8 cellular contexts compared by ENCODE assay signal in the genomic region with DNA sequence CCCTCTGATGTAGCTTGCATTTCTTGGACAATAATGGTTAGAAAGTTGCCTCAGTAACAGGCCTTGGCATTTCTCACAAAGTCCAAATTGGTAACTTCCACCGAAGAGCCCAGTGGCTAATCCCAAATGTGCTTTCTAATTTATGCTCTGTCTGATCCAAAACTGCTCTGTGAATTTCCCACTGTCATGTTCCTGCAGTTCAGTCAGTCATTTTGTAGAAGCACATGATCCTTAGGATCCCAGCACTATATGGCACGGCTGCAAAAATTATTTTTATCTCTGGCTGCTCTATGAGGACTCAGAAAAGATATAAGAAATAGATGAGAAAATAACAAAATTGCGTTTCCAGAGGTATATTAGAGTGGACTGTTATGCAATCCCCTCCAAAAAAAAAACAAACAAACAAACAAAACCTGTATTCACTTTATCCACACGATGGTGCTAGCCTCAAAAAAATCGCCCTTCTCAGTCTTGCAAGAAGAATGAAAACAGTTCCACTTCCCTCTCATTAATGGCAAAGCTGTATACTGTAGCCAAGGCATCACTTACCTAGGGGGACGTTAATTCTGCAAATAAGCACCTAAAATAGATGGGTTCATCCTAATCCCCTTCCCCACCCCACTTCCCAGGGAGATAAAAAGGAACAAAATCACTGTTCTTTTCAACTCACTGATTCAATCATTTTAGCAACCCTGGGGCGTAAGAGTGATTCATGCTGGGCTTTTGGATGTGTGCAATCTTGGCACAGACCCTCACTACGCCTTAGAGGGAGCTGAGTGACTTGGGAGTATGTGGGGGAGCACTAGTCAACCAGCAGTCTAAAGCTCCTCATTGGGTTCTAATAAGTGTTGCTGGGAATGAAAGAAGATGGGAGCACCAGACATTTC.
DNase-seq lines count a peak whose midpoint lies in the region; ATAC-seq and TF ChIP-seq lines count a peak whose summit lies in the region.

No MANE protein-coding gene starts in this region.

- no peaks in the 10 kb centered on the region for H3K79me2 ChIP-seq in GM23248 (ENCODE audit: insufficient read depth)

- H3K27ac Mint-ChIP-seq in activated T-helper 17 cell treated with anti-CD3 and anti-CD28 coated beads, Interleukin-2, amount 50 U/mL, for 72 hours, result no peak overlapping the region

- WGBS in GM23248 (ENCODE audit: low coverage in 1 of 2, low lambda C conversion rate in 2 of 2, missing lambda C conversion rate in 2 of 2), 2 experiments, result 0 to 2% methylated on average over 8 of the region's 8 CpGs
- 29 to 35% (median 31%) methylated on average over 8 of the region's 8 CpGs for WGBS in spleen, 5 donors

- H3K9me3 ChIP-seq in GM23248 (ENCODE audit: low read depth) (no peaks in the 10 kb centered on the region), spleen (peaks cover 0 to 6% (median 0%) of the 10 kb centered on the region in 8 donors)

- peaks cover 6% of the 10 kb centered on the region; the same call in 1 of the 2 replicates for H3K4me1 ChIP-seq in GM23248 (ENCODE audit: insufficient read depth)
- H3K4me1 ChIP-seq in spleen, result peaks cover 0 to 8% (median 2%) of the 10 kb centered on the region in 6 donors

- H4K20me1 ChIP-seq in GM23248 (ENCODE audit: insufficient read depth), result no peaks in the 10 kb centered on the region

- ATAC-seq in GM19023 (IDR thresholded peaks at IDR 0.05; ENCODE audit: unreplicated experiment), result no peak
- no peak for ATAC-seq in activated T-helper 17 cell treated with anti-CD3 and anti-CD28 coated beads, Interleukin-2, amount 50 U/mL, for 72 hours (replicated peaks)

- H3K9ac ChIP-seq in GM23248, result no peak overlapping the region

- TF ChIP-seq CTCF in spleen (IDR thresholded peaks at IDR 0.05 in 8 of 11, conservative IDR thresholded peaks at IDR 0.05 in 3 of 11), result peak in 9 of 11 experiments; percentile 37 to 82 (median 49)

- H3K9me3 Mint-ChIP-seq in activated T-helper 17 cell treated with anti-CD3 and anti-CD28 coated beads, Interleukin-2, amount 50 U/mL, for 72 hours, result no peaks in the 10 kb centered on the region

- peak overlapping the region; percentile 55 for H2AFZ ChIP-seq in GM23248

- H3K27me3 ChIP-seq in GM23248 (replicated peaks; ENCODE audit: insufficient read depth) (no peaks in the 10 kb centered on the region), spleen (replicated peaks in 1 of 7) (no peaks in the 10 kb centered on the region)

- H3F3A ChIP-seq in GM23248 (ENCODE audit: insufficient read depth), result 0 out of 2 replicates have a peak, but pooled peaks cover 8% of the 10 kb centered on the region

- intact Hi-C loops in spleen (cut with DNase I; ENCODE audit: low total_unique reads), result loop anchor here (5.0 kb wide), 1 partner anchor 357 kb away; no protein-coding TSS in a partner anchor

- no peak for TF ChIP-seq POLR2A in spleen (IDR thresholded peaks at IDR 0.05)

- H3K36me3 ChIP-seq in GM23248 (ENCODE audit: low read depth), result no peaks in the 10 kb centered on the region
- H3K36me3 ChIP-seq in spleen, result no peaks in the 10 kb centered on the region

- no peaks in the 10 kb centered on the region for H3K36me3 Mint-ChIP-seq in activated T-helper 17 cell treated with anti-CD3 and anti-CD28 coated beads, Interleukin-2, amount 50 U/mL, for 72 hours (ENCODE audit: low read depth)

- no peaks in the 10 kb centered on the region for H3K4me1 Mint-ChIP-seq in activated T-helper 17 cell treated with anti-CD3 and anti-CD28 coated beads, Interleukin-2, amount 50 U/mL, for 72 hours

- peak; percentile 79 for DNase-seq in ELR (ENCODE audit: low read depth)
- peak; percentile 89 for DNase-seq in GM23248
- DNase-seq in NCI-H1694 treated with DMSO at 0.1 percent for 48 hours (lab: John Stamatoyannopoulos, UW), result peak; percentile 44
- peak; percentile 79 for DNase-seq in astrocyte of the hippocampus (ENCODE audit: low read depth, low spot score)
- peak; percentile 23 to 88 for DNase-seq in hippocampal formation (lab: John Stamatoyannopoulos, UW)
- no peak for DNase-seq in spleen

- peak overlapping the region; percentile 83 for H3K4me2 ChIP-seq in GM23248 (ENCODE audit: unreplicated experiment)

- H3K4me3 ChIP-seq in GM23248 (peak overlapping the region; percentile 58), spleen (no peak overlapping the region)

- no peak overlapping the region for H3K4me3 Mint-ChIP-seq in activated T-helper 17 cell treated with anti-CD3 and anti-CD28 coated beads, Interleukin-2, amount 50 U/mL, for 72 hours

- in situ Hi-C loops in GM23248 (cut with MboI), result loop anchor here (25.0 kb wide), 1 partner anchor 667 kb away; no protein-coding TSS in a partner anchor

- peaks cover 15% of the 10 kb centered on the region for H3K27me3 Mint-ChIP-seq in activated T-helper 17 cell treated with anti-CD3 and anti-CD28 coated beads, Interleukin-2, amount 50 U/mL, for 72 hours

- no peaks in the 10 kb centered on the region for H3K9me2 ChIP-seq in GM23248 (ENCODE audit: insufficient read depth)

- H3K27ac ChIP-seq in GM23248 (no peak overlapping the region), spleen (no peak overlapping the region)
